ENCODE assay signal across 8 cellular contexts in genomic region chr19:38361633-38362075, GRCh38. TPM values are rescaled to one million over a fixed set of nuclear protein-coding genes. Genes with fewer than 3 reads are reported as not detected.
DNase-seq lines count a peak whose midpoint lies in the region; ATAC-seq and TF ChIP-seq lines count a peak whose summit lies in the region.

No MANE protein-coding gene starts in this region.

- peak overlapping the region; percentile 75 for H3K14ac ChIP-seq in neuronal stem cell (ENCODE audit: low read length)

- H3K27ac ChIP-seq in neuronal stem cell (replicated peaks; ENCODE audit: low read length) = no peak overlapping the region

- H2BK15ac ChIP-seq in neuronal stem cell (ENCODE audit: low read length) = no peak overlapping the region

- peak overlapping the region; percentile 77 for H3K9ac ChIP-seq in neuronal stem cell (ENCODE audit: low read depth, low read length, poor library complexity)

- H3K18ac ChIP-seq in neuronal stem cell (ENCODE audit: low read length) = peak overlapping the region; percentile 88

- peak overlapping the region; percentile 7 for H2BK12ac ChIP-seq in neuronal stem cell (ENCODE audit: low read length)

- peak overlapping the region; percentile 93 for H3K23ac ChIP-seq in neuronal stem cell (ENCODE audit: low read depth, low read length, poor library complexity)

- in situ Hi-C loops in KBM-7 (cut with MboI; ENCODE audit: low pct_unique_long_range_greater_than_20kb, low sequenced_read_pairs) = no loop called here

- H3K4me1 ChIP-seq in neuronal stem cell (ENCODE audit: control insufficient read depth in 2 of 2, insufficient read depth in 1 of 2, low read depth in 1 of 2, low read length in 2 of 2) = peaks cover 4% of the 10 kb centered on the region in 2 donors

- H2AFZ ChIP-seq in neuronal stem cell (ENCODE audit: low read length) = peak overlapping the region; percentile 98

- peaks cover 0 to 43% (median 22%) of the 10 kb centered on the region in 3 experiments for H3K27me3 ChIP-seq in neuronal stem cell (ENCODE audit: control insufficient read depth in 3 of 3, insufficient read depth in 3 of 3, low read depth in 1 of 3, low read length in 3 of 3)

- H3K9me3 ChIP-seq in neuronal stem cell (replicated peaks in 1 of 2; ENCODE audit: control insufficient read depth in 2 of 2, insufficient read depth in 1 of 2, low read depth in 1 of 2, low read length in 2 of 2) = peaks cover 3 to 4% of the 10 kb centered on the region in 2 donors

- peak; percentile 39; the same call in 1 of the 2 replicates for TF ChIP-seq CTCF in GM12875 (IDR thresholded peaks at IDR 0.05; ENCODE audit: borderline replicate concordance, insufficient read depth, low read depth, low read length)

- H3K4me2 ChIP-seq in neuronal stem cell (ENCODE audit: insufficient read depth, low read length, poor library complexity, severe bottlenecking) = peak overlapping the region; percentile 97

- no peaks in the 10 kb centered on the region for H3K36me3 ChIP-seq in neuronal stem cell (replicated peaks in 1 of 2; ENCODE audit: control insufficient read depth in 2 of 2, insufficient read depth in 2 of 2, low read length in 2 of 2)

- no peaks in the 10 kb centered on the region for H3K79me1 ChIP-seq in neuronal stem cell (ENCODE audit: low read depth, low read length)

- H3K4me3 ChIP-seq in GM12875 (ENCODE audit: low read depth, low read length) (peak overlapping the region; percentile 46), neuronal stem cell (ENCODE audit: low read length in 2 of 2) (peak overlapping the region; percentile 51 to 88)

- H3K4ac ChIP-seq in neuronal stem cell (ENCODE audit: low read length) = peak overlapping the region; percentile 23

- no CpG with 5 or more reads among the region's 37 CpGs for WGBS in neuronal stem cell (ENCODE audit: extremely low coverage in 2 of 2, insufficient read length in 2 of 2, insufficient replicate concordance in 1 of 2), 2 donors

- ATAC-seq in HG02973 (IDR thresholded peaks at IDR 0.05; ENCODE audit: unreplicated experiment) = no peak

- peak overlapping the region; percentile 69 for H2AK5ac ChIP-seq in neuronal stem cell (ENCODE audit: low read depth, low read length)

- no peak overlapping the region for H2BK5ac ChIP-seq in neuronal stem cell (ENCODE audit: low read length)

- peak; percentile 88 for DNase-seq in KBM-7
- DNase-seq in SHP77 treated with DMSO at 0.1 percent for 48 hours (lab: John Stamatoyannopoulos, UW) = peak; percentile 79
- DNase-seq in activated naive CD4-positive, alpha-beta T cell treated with Interleukin-2 at 50 U/mL for 16 hours = peak; percentile 73
- peak; percentile 85 for DNase-seq in germinal center (ENCODE audit: low spot score)
- peak; percentile 88 for DNase-seq in neuronal stem cell (ENCODE audit: low spot score)
- DNase-seq in superior temporal gyrus (ENCODE audit: extremely low spot score) = peak; percentile 27

- H2BK120ac ChIP-seq in neuronal stem cell (ENCODE audit: low read depth, low read length) = no peak overlapping the region

- no peak overlapping the region for H4K8ac ChIP-seq in neuronal stem cell (ENCODE audit: low read depth, low read length)

- H4K91ac ChIP-seq in neuronal stem cell (ENCODE audit: low read depth, low read length, poor library complexity) = no peak overlapping the region

RNA-seq across cellular contexts. Expression of gene PSMD8, which starts 12.7 kb away (rescaled TPM):
- 142 TPM for polyA plus RNA-seq in neuronal stem cell (2013, experiment 1 of 2)
- 138 TPM for polyA plus RNA-seq in neuronal stem cell (2013, experiment 2 of 2)

RNA-seq across cellular contexts. Expression of gene CATSPERG, which starts 26.0 kb away (rescaled TPM):
- polyA plus RNA-seq in neuronal stem cell (2013, experiment 1 of 2) = 3.1 TPM
- polyA plus RNA-seq in neuronal stem cell (2013, experiment 2 of 2) = 3.7 TPM

RNA-seq across cellular contexts. Expression of gene GGN, which starts 26.2 kb away (rescaled TPM):
- 1.7 TPM for polyA plus RNA-seq in neuronal stem cell (2013, experiment 1 of 2)
- polyA plus RNA-seq in neuronal stem cell (2013, experiment 2 of 2) = 1.7 TPM

RNA-seq across cellular contexts. Expression of gene SPRED3, which starts 26.8 kb away (rescaled TPM):
- polyA plus RNA-seq in neuronal stem cell (2013, experiment 1 of 2) = 10.3 TPM
- 10.5 TPM for polyA plus RNA-seq in neuronal stem cell (2013, experiment 2 of 2)

RNA-seq across cellular contexts. Expression of gene FAM98C, which starts 41.2 kb away (rescaled TPM):
- 5.4 TPM for polyA plus RNA-seq in neuronal stem cell (2013, experiment 1 of 2)
- 5.3 TPM for polyA plus RNA-seq in neuronal stem cell (2013, experiment 2 of 2)

Comparison
In these comparisons a context has a peak if more than half of its experiments do, and no peak if none do; other contexts are left out.
1. DNase-seq: peak in every context shown above with its lines; median percentile 88 in KBM-7; 88 in neuronal stem cell; 85 in germinal center; 79 in SHP77 treated with DMSO at 0.1 percent for 48 hours; 73 in activated naive CD4-positive, alpha-beta T cell treated with Interleukin-2 at 50 U/mL for 16 hours; 27 in superior temporal gyrus.